1 cellular context compared by ENCODE assay signal in the genomic region with DNA sequence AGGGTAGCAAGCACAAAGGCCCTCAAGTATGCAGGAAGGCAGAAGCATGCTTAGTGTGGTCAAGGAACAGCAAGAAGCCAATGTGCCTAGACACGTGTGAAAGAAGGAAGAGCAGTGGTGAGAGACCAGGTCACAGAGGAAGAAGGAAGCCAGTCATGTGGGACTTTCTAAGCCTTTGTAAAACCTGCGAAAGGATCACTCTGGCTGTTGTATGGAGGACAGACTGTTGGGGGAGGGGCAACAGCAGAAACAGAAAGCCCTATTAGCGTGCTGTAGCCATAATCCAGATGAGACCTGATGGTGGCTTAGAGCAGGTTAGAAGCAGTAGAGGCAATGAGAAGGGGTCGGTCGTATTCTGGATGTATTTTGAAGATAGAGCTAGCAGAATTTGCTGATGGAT.
TF ChIP-seq lines count a peak whose summit lies in the region.

No MANE protein-coding gene starts in this region.

TF ChIP-seq in IMR-90, 13 proteins besides CTCF, POLR2A, EP300 and RAD21:
- TF ChIP-seq, protein P1, sequence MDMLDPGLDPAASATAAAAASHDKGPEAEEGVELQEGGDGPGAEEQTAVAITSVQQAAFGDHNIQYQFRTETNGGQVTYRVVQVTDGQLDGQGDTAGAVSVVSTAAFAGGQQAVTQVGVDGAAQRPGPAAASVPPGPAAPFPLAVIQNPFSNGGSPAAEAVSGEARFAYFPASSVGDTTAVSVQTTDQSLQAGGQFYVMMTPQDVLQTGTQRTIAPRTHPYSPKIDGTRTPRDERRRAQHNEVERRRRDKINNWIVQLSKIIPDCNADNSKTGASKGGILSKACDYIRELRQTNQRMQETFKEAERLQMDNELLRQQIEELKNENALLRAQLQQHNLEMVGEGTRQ (IDR thresholded peaks at IDR 0.05; ENCODE audit: low read depth, low read length), result no peak
- TF ChIP-seq RCOR1 (IDR thresholded peaks at IDR 0.05; ENCODE audit: insufficient replicate concordance, low read length), result no peak
- TF ChIP-seq CEBPB (IDR thresholded peaks at IDR 0.05; ENCODE audit: low read depth, low read length), result no peak
- no peak for TF ChIP-seq MAFK (IDR thresholded peaks at IDR 0.05; ENCODE audit: low read depth, low read length)
- no peak for TF ChIP-seq MXI1 (IDR thresholded peaks at IDR 0.05; ENCODE audit: borderline replicate concordance, low read depth, low read length)
- TF ChIP-seq NFE2L2 (IDR thresholded peaks at IDR 0.05; ENCODE audit: low read depth, low read length), result no peak
- TF ChIP-seq SMC3 (IDR thresholded peaks at IDR 0.05; ENCODE audit: low read depth, low read length), result no peak
- no peak for TF ChIP-seq MAZ (IDR thresholded peaks at IDR 0.05; ENCODE audit: borderline replicate concordance, low read depth, low read length)
- no peak for TF ChIP-seq FOS (IDR thresholded peaks at IDR 0.05; ENCODE audit: low read depth, low read length)
- TF ChIP-seq RFX5 (IDR thresholded peaks at IDR 0.05; ENCODE audit: low read depth, low read length), result no peak
- TF ChIP-seq, protein P2, sequence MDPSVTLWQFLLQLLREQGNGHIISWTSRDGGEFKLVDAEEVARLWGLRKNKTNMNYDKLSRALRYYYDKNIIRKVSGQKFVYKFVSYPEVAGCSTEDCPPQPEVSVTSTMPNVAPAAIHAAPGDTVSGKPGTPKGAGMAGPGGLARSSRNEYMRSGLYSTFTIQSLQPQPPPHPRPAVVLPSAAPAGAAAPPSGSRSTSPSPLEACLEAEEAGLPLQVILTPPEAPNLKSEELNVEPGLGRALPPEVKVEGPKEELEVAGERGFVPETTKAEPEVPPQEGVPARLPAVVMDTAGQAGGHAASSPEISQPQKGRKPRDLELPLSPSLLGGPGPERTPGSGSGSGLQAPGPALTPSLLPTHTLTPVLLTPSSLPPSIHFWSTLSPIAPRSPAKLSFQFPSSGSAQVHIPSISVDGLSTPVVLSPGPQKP (IDR thresholded peaks at IDR 0.05; ENCODE audit: borderline replicate concordance, low read depth, low read length), result no peak
- TF ChIP-seq BHLHE40 (IDR thresholded peaks at IDR 0.05; ENCODE audit: low read depth, low read length), result no peak
- TF ChIP-seq CHD1 (IDR thresholded peaks at IDR 0.05; ENCODE audit: low read depth, low read length), result no peak
